In the genomic region with DNA sequence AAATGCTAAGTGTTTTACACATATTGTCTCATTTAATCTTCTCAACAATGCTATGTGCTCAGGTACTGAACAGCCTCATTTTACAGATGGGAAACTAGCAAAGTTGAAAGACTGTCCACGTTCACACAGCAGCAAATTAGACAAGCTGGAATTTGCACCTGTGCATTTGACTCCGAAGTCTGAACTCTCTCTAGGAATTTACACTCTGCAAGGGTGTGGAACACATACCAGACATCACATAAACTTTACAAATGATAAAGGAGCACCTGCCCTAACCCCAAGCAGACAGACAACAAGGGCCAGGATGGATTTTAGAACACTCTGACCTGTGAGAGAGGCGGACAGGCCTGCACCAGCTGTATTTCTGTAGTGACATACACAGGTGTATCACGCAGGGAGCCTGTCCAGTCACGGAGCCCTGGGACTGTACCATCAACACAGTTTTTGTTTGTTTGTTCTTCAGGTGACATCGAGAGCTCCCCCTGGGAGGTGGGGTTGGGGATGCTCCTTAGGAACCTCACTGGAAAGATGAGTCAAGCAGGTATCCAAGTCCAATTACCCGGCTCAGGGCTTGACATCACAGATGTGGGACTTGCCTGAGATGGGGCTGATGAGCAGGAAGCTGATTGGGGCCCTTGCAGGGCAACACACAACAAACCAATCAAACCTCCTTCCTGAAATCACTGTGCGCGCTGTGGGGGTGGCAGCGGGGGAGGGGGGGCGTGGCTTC, we compare ENCODE assay signal across 10 cellular contexts.
DNase-seq lines count a peak whose midpoint lies in the region; ATAC-seq and TF ChIP-seq lines count a peak whose summit lies in the region.
"Had no signal": no experiment of that assay in that cellular context is flagged by ENCODE, and none has a peak within 500 bp of the region (broad histone marks: within the 10 kb centered on the region; RNA-seq: fewer than 3 reads in every experiment).

No MANE protein-coding gene starts in this region.

- ATAC-seq in GM18517 (IDR thresholded peaks at IDR 0.05; ENCODE audit: unreplicated experiment): no peak
- ATAC-seq: esophagus mucosa had no signal

- DNase-seq in stimulated activated CD4-positive, alpha-beta T cell treated with anti-CD3 and anti-CD28 coated beads, Interleukin-15, amount 100 ng/mL, for 24 hours: peak; percentile 35
- no peak for DNase-seq in stimulated activated CD4-positive, alpha-beta T cell treated with anti-CD3 and anti-CD28 coated beads, Interleukin-12 subunit alpha, Interleukin-12 subunit beta, amount 100 ng/mL, for 4 hours
- peak; percentile 41 for DNase-seq in NB4 (ENCODE audit: low read depth)
- peak; percentile 44 for DNase-seq in activated naive CD4-positive, alpha-beta T cell treated with anti-CD3 and anti-CD28 coated beads, Interleukin-2, amount 10 ng/mL, durations not matched to agents 7 days and 5 days
- no peak for DNase-seq in caudate nucleus (lab: John Stamatoyannopoulos, UW)
- DNase-seq in HEK293T (ENCODE audit: extremely low spot score): no peak
- no peak for DNase-seq in NCI-H510A (lab: John Stamatoyannopoulos, UW)
- DNase-seq: NCI-H2029 treated with DMSO at 0.1 percent for 48 hours had no signal

- H3K36me3 Mint-ChIP-seq in activated naive CD4-positive, alpha-beta T cell treated with anti-CD3 and anti-CD28 coated beads, Interleukin-2, amount 10 ng/mL, durations not matched to agents 7 days and 5 days: peaks cover 54% of the 10 kb centered on the region

- H3K27ac Mint-ChIP-seq in activated naive CD4-positive, alpha-beta T cell treated with anti-CD3 and anti-CD28 coated beads, Interleukin-2, amount 10 ng/mL, durations not matched to agents 7 days and 5 days: peak overlapping the region; percentile 91

- no peaks in the 10 kb centered on the region for H3K27me3 Mint-ChIP-seq in activated naive CD4-positive, alpha-beta T cell treated with anti-CD3 and anti-CD28 coated beads, Interleukin-2, amount 10 ng/mL, durations not matched to agents 7 days and 5 days

- no peaks in the 10 kb centered on the region for H3K9me3 Mint-ChIP-seq in activated naive CD4-positive, alpha-beta T cell treated with anti-CD3 and anti-CD28 coated beads, Interleukin-2, amount 10 ng/mL, durations not matched to agents 7 days and 5 days

- H3K4me3 ChIP-seq in NB4 (ENCODE audit: low read depth, low read length): no peak overlapping the region

- H3K27ac ChIP-seq in caudate nucleus (ENCODE audit: low read depth, low read length): no peak overlapping the region

- H3K4me3 Mint-ChIP-seq in activated naive CD4-positive, alpha-beta T cell treated with anti-CD3 and anti-CD28 coated beads, Interleukin-2, amount 10 ng/mL, durations not matched to agents 7 days and 5 days: no peak overlapping the region

- POLR2A ChIA-PET in HEK293T (lab: Yijun Ruan, JAX): no interaction called here

- TF ChIP-seq POLR2A in NB4 (IDR thresholded peaks at IDR 0.05; ENCODE audit: extremely low read depth, insufficient read length): no peak

- TF ChIP-seq CTCF in NB4 (IDR thresholded peaks at IDR 0.05; ENCODE audit: low read depth, low read length): no peak

- CTCF ChIA-PET in activated naive CD4-positive, alpha-beta T cell treated with anti-CD3 and anti-CD28 coated beads, Interleukin-2, amount 10 ng/mL, durations not matched to agents 7 days and 5 days (lab: Charles Lee): interaction anchor here (0.6 to 2.0 kb wide), 3 partner anchors 17 to 60 kb away, joined by 3 to 9 read pairs (median 4); no protein-coding TSS in a partner anchor
- CTCF ChIA-PET in HEK293T (lab: Yijun Ruan, JAX): interaction anchor here (0.6 kb wide), 1 partner anchor 17 kb away, joined by 3 read pairs; no protein-coding TSS in a partner anchor

- peaks cover 41% of the 10 kb centered on the region for H3K4me1 Mint-ChIP-seq in activated naive CD4-positive, alpha-beta T cell treated with anti-CD3 and anti-CD28 coated beads, Interleukin-2, amount 10 ng/mL, durations not matched to agents 7 days and 5 days

TF ChIP-seq in HEK293T, 16 proteins besides CTCF, POLR2A, EP300 and RAD21:
- no peak for TF ChIP-seq TARDBP (IDR thresholded peaks at IDR 0.05)
- TF ChIP-seq FOXM1 (IDR thresholded peaks at IDR 0.05; ENCODE audit: borderline replicate concordance): no peak
- TF ChIP-seq, protein P1, sequence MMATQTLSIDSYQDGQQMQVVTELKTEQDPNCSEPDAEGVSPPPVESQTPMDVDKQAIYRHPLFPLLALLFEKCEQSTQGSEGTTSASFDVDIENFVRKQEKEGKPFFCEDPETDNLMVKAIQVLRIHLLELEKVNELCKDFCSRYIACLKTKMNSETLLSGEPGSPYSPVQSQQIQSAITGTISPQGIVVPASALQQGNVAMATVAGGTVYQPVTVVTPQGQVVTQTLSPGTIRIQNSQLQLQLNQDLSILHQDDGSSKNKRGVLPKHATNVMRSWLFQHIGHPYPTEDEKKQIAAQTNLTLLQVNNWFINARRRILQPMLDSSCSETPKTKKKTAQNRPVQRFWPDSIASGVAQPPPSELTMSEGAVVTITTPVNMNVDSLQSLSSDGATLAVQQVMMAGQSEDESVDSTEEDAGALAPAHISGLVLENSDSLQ (IDR thresholded peaks at IDR 0.05): no peak

Comparison
In these comparisons a context has a peak if more than half of its experiments do, and no peak if none do; other contexts are left out.
1. DNase-seq: peak in stimulated activated CD4-positive, alpha-beta T cell treated with anti-CD3 and anti-CD28 coated beads, Interleukin-15, amount 100 ng/mL, for 24 hours (single experiment), NB4 (single experiment) and activated naive CD4-positive, alpha-beta T cell treated with anti-CD3 and anti-CD28 coated beads, Interleukin-2, amount 10 ng/mL, durations not matched to agents 7 days and 5 days (single experiment); none in stimulated activated CD4-positive, alpha-beta T cell treated with anti-CD3 and anti-CD28 coated beads, Interleukin-12 subunit alpha, Interleukin-12 subunit beta, amount 100 ng/mL, for 4 hours (single experiment), caudate nucleus (0 of 61), HEK293T (single experiment) and NCI-H510A (single experiment).